In the genomic region with DNA sequence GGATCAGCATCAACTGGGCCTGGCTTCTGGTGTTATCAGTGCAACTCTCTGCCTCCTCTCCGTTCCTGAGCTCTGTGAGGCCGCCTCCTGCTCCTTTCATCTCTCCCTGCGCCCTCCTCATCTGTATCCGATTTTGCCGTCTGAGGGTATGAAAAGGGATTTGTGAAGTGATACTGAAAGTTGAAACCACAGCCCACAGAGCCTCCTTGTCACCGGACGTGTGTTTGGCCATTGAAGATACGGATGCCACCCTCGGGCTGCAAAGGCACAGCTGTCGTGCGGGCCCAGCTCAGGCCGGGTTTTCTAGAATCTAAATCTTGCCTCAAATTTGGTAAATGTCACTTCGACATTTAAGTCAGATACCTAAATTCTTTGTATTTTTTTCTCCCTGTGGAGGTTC, we compare ENCODE assay signal across 14 cellular contexts.
"Had no signal": no experiment of that assay in that cellular context is flagged by ENCODE, and none has a peak within 500 bp of the region (broad histone marks: within the 10 kb centered on the region; RNA-seq: fewer than 3 reads in every experiment).

No MANE protein-coding gene starts in this region.

- H3K4me1 ChIP-seq: ascending aorta, foreskin keratinocyte, lower lobe of right lung, vagina had no signal

- H3K79me2 ChIP-seq: hepatocyte had no signal

- H3K36me3 ChIP-seq: ascending aorta, lower lobe of right lung, vagina had no signal

- H3K9me3 ChIP-seq: ascending aorta, lower lobe of right lung, vagina had no signal

- ATAC-seq: activated T-cell treated with anti-CD3 and anti-CD28 coated beads, Interleukin-2, amount 50 U/mL, for 72 hours; foreskin keratinocyte; lower lobe of right lung; right cardiac atrium; stimulated activated naive CD8-positive, alpha-beta T cell treated with anti-CD3 and anti-CD28 coated beads, Interleukin-15, amount 100 ng/mL, for 72 hours had no signal

- H3K4me2 ChIP-seq: hepatocyte had no signal

- H3K4me3 ChIP-seq: ascending aorta, coronary artery, hepatocyte, lower lobe of right lung, skin epidermis, vagina had no signal

- H3K27me3 ChIP-seq: ascending aorta, foreskin keratinocyte, hepatocyte, vagina had no signal

- H3K27ac ChIP-seq: ascending aorta, coronary artery, foreskin keratinocyte, hepatocyte, lower lobe of right lung, skin epidermis, vagina had no signal

- DNase-seq: activated CD4-positive, alpha-beta T cell treated with anti-CD3 and anti-CD28 coated beads, Interleukin-2, amount 50 U/mL, for 1 hour; activated gamma-delta T cell; activated T-cell treated with anti-CD3 and anti-CD28 coated beads, Interleukin-2, amount 50 U/mL, for 72 hours; foreskin keratinocyte; lower lobe of right lung; right cardiac atrium; stimulated activated naive CD8-positive, alpha-beta T cell treated with anti-CD3 and anti-CD28 coated beads, Interleukin-15, amount 100 ng/mL, for 72 hours; T-helper 9 cell; trophoblast cell had no signal

- H2AFZ ChIP-seq: hepatocyte had no signal
